In genomic region chr10:93071177-93071472, GRCh38 we compare ENCODE assay signal across 24 cellular contexts. TPM values are rescaled to one million over a fixed set of nuclear protein-coding genes. Genes with fewer than 3 reads are reported as not detected.
DNase-seq lines count a peak whose midpoint lies in the region; ATAC-seq, FAIRE-seq and TF ChIP-seq lines count a peak whose summit lies in the region.
"Had no signal": no experiment of that assay in that cellular context is flagged by ENCODE, and none has a peak within 500 bp of the region (broad histone marks: within the 10 kb centered on the region; RNA-seq: fewer than 3 reads in every experiment).

No MANE protein-coding gene starts in this region.

- H3K4me1 ChIP-seq in PC-9 (replicated peaks; ENCODE audit: insufficient read depth) (peaks cover 23% of the 10 kb centered on the region; the same call in 1 of the 2 replicates), kidney (ENCODE audit: control insufficient read depth in 1 of 2, insufficient read depth in 1 of 2, low read depth in 1 of 2, low read length in 2 of 2) (peaks cover 0 to 26% of the 10 kb centered on the region in 2 donors), ascending aorta (peaks cover 13 to 36% of the 10 kb centered on the region in 2 donors)

- H3K27ac Mint-ChIP-seq in activated T-helper 17 cell treated with anti-CD3 and anti-CD28 coated beads, Interleukin-2, amount 50 U/mL, for 72 hours = no peak overlapping the region
- H3K27ac Mint-ChIP-seq: T-helper 2 cell treated with Interferon-gamma antibody and Interleukin-4, amounts not matched to agents 5 μg/mL and 100 μg/mL, for 36 hours had no signal

- H3K27me3 Mint-ChIP-seq in activated T-helper 17 cell treated with anti-CD3 and anti-CD28 coated beads, Interleukin-2, amount 50 U/mL, for 72 hours = peaks cover 64% of the 10 kb centered on the region

- no peaks in the 10 kb centered on the region for H3K36me3 Mint-ChIP-seq in activated T-helper 17 cell treated with anti-CD3 and anti-CD28 coated beads, Interleukin-2, amount 50 U/mL, for 72 hours (ENCODE audit: low read depth)

- POLR2A ChIA-PET in PC-9 (lab: Charles Lee; ENCODE audit: unreplicated experiment) = interaction anchor here (1.0 kb wide), 1 partner anchor 480 kb away, joined by 8 read pairs; no protein-coding TSS in a partner anchor

- no peaks in the 10 kb centered on the region for H4K20me1 ChIP-seq in PC-9 (ENCODE audit: insufficient read depth)

- DNase-seq in H7 (peak; percentile 34), PC-9 (no peak), kidney (peak; percentile 42), posterior vena cava (ENCODE audit: low spot score) (peak; percentile 72), NCI-H345 (lab: John Stamatoyannopoulos, UW) (no peak), ascending aorta (ENCODE audit: low spot score in 2 of 2) (no peak), NCI-H187 (lab: John Stamatoyannopoulos, UW) (no peak)
- DNase-seq: activated CD8-positive, alpha-beta memory T cell treated with anti-CD3 and anti-CD28 coated beads, Interleukin-2, amount 50 U/mL, for 48 hours; activated effector memory CD4-positive, alpha-beta T cell treated with anti-CD3 and anti-CD28 coated beads, Interleukin-2, amount 50 U/mL, for 16 hours; DMS 273 treated with DMSO at 0.1 percent for 48 hours; GOT3; heart left ventricle; Kasumi-1; NCI-H1048; NCI-H1694 treated with DMSO at 0.1 percent for 48 hours had no signal

- H3K27me3 ChIP-seq in H7 (ENCODE audit: control insufficient read depth, insufficient read depth, low read length) (peaks cover 100% of the 10 kb centered on the region), PC-9 (ENCODE audit: insufficient read depth, low read depth) (no peaks in the 10 kb centered on the region), ascending aorta (peaks cover 15% of the 10 kb centered on the region)

- CTCF ChIA-PET in PC-9 (lab: Charles Lee) = no interaction called here

- intact Hi-C loops in PC-9 (cut with micrococcal nuclease; ENCODE audit: unreplicated experiment) (loop anchor here (5.0 to 10.0 kb wide), 3 partner anchors 64 to 444 kb away; no protein-coding TSS in a partner anchor), kidney (cut with DNase I) (no loop called here), posterior vena cava (cut with DNase I) (no loop called here), ascending aorta (cut with DNase I) (no loop called here)

- H2AFZ ChIP-seq in PC-9 = no peak overlapping the region

- BruUV-seq in PC-9 (replicated peaks; lab: Mats Ljungman, UMichigan) = no TSS peak

- no peak overlapping the region for H3K9ac ChIP-seq in kidney (ENCODE audit: low read length in 2 of 2)

- H3K27ac ChIP-seq in PC-9 (no peak overlapping the region), kidney (ENCODE audit: low read depth in 2 of 2, low read length in 2 of 2) (no peak overlapping the region), ascending aorta (no peak overlapping the region)
- H3K27ac ChIP-seq: body of pancreas, epithelial cell of prostate, heart left ventricle, upper lobe of right lung had no signal

- no peak for ATAC-seq in activated T-helper 17 cell treated with anti-CD3 and anti-CD28 coated beads, Interleukin-2, amount 50 U/mL, for 72 hours (replicated peaks)

- TF ChIP-seq CTCF in PC-9 (conservative IDR thresholded peaks at IDR 0.05) (no peak), kidney (IDR thresholded peaks at IDR 0.05; ENCODE audit: borderline replicate concordance, extremely low read depth, insufficient read depth) (no peak), ascending aorta (IDR thresholded peaks at IDR 0.05) (no peak)

- H3K4me1 Mint-ChIP-seq in activated T-helper 17 cell treated with anti-CD3 and anti-CD28 coated beads, Interleukin-2, amount 50 U/mL, for 72 hours = peaks cover 10% of the 10 kb centered on the region

- no peaks in the 10 kb centered on the region for H3K36me3 ChIP-seq in H7 (replicated peaks; ENCODE audit: control insufficient read depth, insufficient read depth, low read length)
- no peaks in the 10 kb centered on the region for H3K36me3 ChIP-seq in PC-9 (ENCODE audit: low read depth)
- no peaks in the 10 kb centered on the region for H3K36me3 ChIP-seq in kidney (ENCODE audit: control insufficient read depth in 1 of 2, insufficient read depth in 2 of 2, low read length in 2 of 2)
- H3K36me3 ChIP-seq in ascending aorta = no peaks in the 10 kb centered on the region
- H3K36me3 ChIP-seq: heart left ventricle, upper lobe of right lung had no signal

- no peaks in the 10 kb centered on the region for H3F3A ChIP-seq in PC-9 (ENCODE audit: insufficient read depth, low read depth)

- FAIRE-seq in kidney (lab: Jason Lieb, UNC) = no peak

- H3K9me3 ChIP-seq in PC-9 (ENCODE audit: insufficient read depth, low read depth) = no peaks in the 10 kb centered on the region
- no peaks in the 10 kb centered on the region for H3K9me3 ChIP-seq in kidney (ENCODE audit: control insufficient read depth in 1 of 2, low read length in 2 of 2)
- no peaks in the 10 kb centered on the region for H3K9me3 ChIP-seq in ascending aorta
- H3K9me3 ChIP-seq: body of pancreas, heart left ventricle, upper lobe of right lung had no signal

- H3K9me3 Mint-ChIP-seq in activated T-helper 17 cell treated with anti-CD3 and anti-CD28 coated beads, Interleukin-2, amount 50 U/mL, for 72 hours = no peaks in the 10 kb centered on the region
- H3K9me3 Mint-ChIP-seq: T-helper 2 cell treated with Interferon-gamma antibody and Interleukin-4, amounts not matched to agents 5 μg/mL and 100 μg/mL, for 36 hours had no signal

- no peak overlapping the region for H3K4me3 ChIP-seq in H7 (ENCODE audit: insufficient read depth, low read depth, low read length)
- H3K4me3 ChIP-seq in PC-9 = no peak overlapping the region
- no peak overlapping the region for H3K4me3 ChIP-seq in kidney (ENCODE audit: low read length in 2 of 2)
- H3K4me3 ChIP-seq in ascending aorta = no peak overlapping the region
- H3K4me3 ChIP-seq: body of pancreas had no signal

- H3K79me2 ChIP-seq in PC-9 (ENCODE audit: low read depth) = no peaks in the 10 kb centered on the region

- no peak overlapping the region for H3K4me3 Mint-ChIP-seq in activated T-helper 17 cell treated with anti-CD3 and anti-CD28 coated beads, Interleukin-2, amount 50 U/mL, for 72 hours
- H3K4me3 Mint-ChIP-seq: T-helper 2 cell treated with Interferon-gamma antibody and Interleukin-4, amounts not matched to agents 5 μg/mL and 100 μg/mL, for 36 hours had no signal

- peak overlapping the region; percentile 19; the same call in 1 of the 2 replicates for H3K4me2 ChIP-seq in PC-9

- no peaks in the 10 kb centered on the region for H3K9me2 ChIP-seq in PC-9 (ENCODE audit: insufficient read depth)

RNA-seq across cellular contexts. Expression of gene CYP26A1, which starts 2.6 kb away (rescaled TPM):
- total RNA-seq in H7 (2014; rRNA removed; shearing (Covaris generic)) = 44.4 and 190 TPM in 2 replicates
- total RNA-seq in PC-9 (2021) (2.2 TPM in 2 replicates), kidney (0.22 TPM), posterior vena cava (not detected), ascending aorta (not detected)
- not detected for polyA plus RNA-seq in kidney (ENCODE audit: insufficient read depth, low read depth, low replicate concordance)
- under 1 TPM in 1 of 2 donors, not detected in 1; 0.40 TPM for total RNA-seq in activated T-helper 17 cell treated with anti-CD3 and anti-CD28 coated beads, Interleukin-2, amount 50 U/mL, for 72 hours
- total RNA-seq: fibroblast of villous mesenchyme, heart left ventricle, left colon, myocyte, subcutaneous adipose tissue, upper lobe of right lung had no signal
- polyA plus RNA-seq: heart left ventricle had no signal

RNA-seq across cellular contexts. Expression of gene CYP26C1, which starts 10.5 kb away (rescaled TPM):
- total RNA-seq in H7 (2014; rRNA removed; shearing (Covaris generic)) = 0.26 and 0.28 TPM in 2 replicates
- 0.46 and 0.60 TPM in 2 replicates for total RNA-seq in PC-9 (2021)
- 0.35 TPM for total RNA-seq in kidney
- polyA plus RNA-seq in kidney (ENCODE audit: insufficient read depth, low read depth, low replicate concordance) = 0.09 TPM
- total RNA-seq in posterior vena cava = under 1 TPM in 1 of 2 donors, not detected in 1; 0.19 TPM
- not detected for total RNA-seq in ascending aorta
- not detected for total RNA-seq in activated T-helper 17 cell treated with anti-CD3 and anti-CD28 coated beads, Interleukin-2, amount 50 U/mL, for 72 hours
- total RNA-seq: fibroblast of villous mesenchyme, myocyte had no signal
- polyA plus RNA-seq: heart left ventricle had no signal

Comparison
In these comparisons a context has a peak if more than half of its experiments do, and no peak if none do; other contexts are left out.
1. DNase-seq: peak in H7 (single experiment), kidney (single experiment) and posterior vena cava (single experiment); none in PC-9 (0 of 2), NCI-H345 (single experiment), ascending aorta (0 of 2) and NCI-H187 (0 of 2).
2. RNA of gene CYP26A1, which starts 2.6 kb away (total RNA-seq): 44.4 to 190 TPM in H7; 2.2 TPM in PC-9, 0.40 TPM in activated T-helper 17 cell treated with anti-CD3 and anti-CD28 coated beads, Interleukin-2, amount 50 U/mL, for 72 hours, 0.22 TPM in kidney (single experiment), not detected in posterior vena cava and not detected in ascending aorta (single experiment); every median in the first group is over 10 times any median in the second.